ENCODE assay signal across 8 cellular contexts in the genomic region with DNA sequence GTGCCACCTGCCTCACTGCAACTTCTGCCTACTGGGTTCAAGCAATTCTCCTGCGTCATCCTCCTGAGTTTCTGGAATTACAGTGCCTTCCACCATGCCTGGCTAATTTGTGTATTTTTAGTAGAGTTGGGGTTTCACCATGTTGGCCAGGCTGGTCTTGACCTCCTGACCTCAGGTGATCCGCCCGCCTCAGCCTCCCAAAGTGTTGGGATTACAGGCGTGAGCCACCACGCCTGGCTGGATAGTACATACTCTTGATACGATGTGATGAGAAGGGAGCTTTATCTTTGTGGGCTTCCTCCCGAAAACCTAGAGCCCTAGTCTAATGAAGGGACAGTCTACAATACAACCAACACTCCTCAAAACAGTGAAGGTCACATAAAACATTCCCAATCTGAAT. TPM values are rescaled to one million over a fixed set of nuclear protein-coding genes. Genes with fewer than 3 reads are reported as not detected.
DNase-seq lines count a peak whose midpoint lies in the region; ATAC-seq and TF ChIP-seq lines count a peak whose summit lies in the region.
"Not testable (repeated sequence)": the region's sequence is repeated elsewhere in the genome, so short reads cannot be mapped to it uniquely, and the experiment has no call there.

No MANE protein-coding gene starts in this region.

- peaks cover 62% of the 10 kb centered on the region for H3K4me1 ChIP-seq in Loucy (ENCODE audit: insufficient read depth, low read length, poor library complexity, severe bottlenecking)

- H3K4me2 ChIP-seq in Loucy (ENCODE audit: low read depth, low read length, poor library complexity, severe bottlenecking) = peak overlapping the region; percentile 76

- not testable (repeated sequence) for TF ChIP-seq CTCF in CD4-positive, alpha-beta T cell (IDR thresholded peaks at IDR 0.05); Loucy (conservative IDR thresholded peaks at IDR 0.05; ENCODE audit: low read length); mesothelial cell of epicardium (IDR thresholded peaks at IDR 0.05; ENCODE audit: unreplicated experiment)

- not testable (repeated sequence) for H3F3A ChIP-seq in Loucy (ENCODE audit: low read depth)

- peak overlapping the region; percentile 93 for H3K4me3 ChIP-seq in Loucy (ENCODE audit: low read length, poor library complexity, severe bottlenecking)

- H3K9me2 ChIP-seq in Loucy (replicated peaks; ENCODE audit: low read depth, low read length) = not testable (repeated sequence)

- CTCF ChIA-PET in CD4-positive, alpha-beta T cell (lab: Charles Lee) = interaction anchor here (0.9 to 1.5 kb wide), 3 partner anchors 40 to 746 kb away, joined by 3 to 5 read pairs (median 3); a partner anchor contains a TSS

- H4K20me1 ChIP-seq in Loucy (ENCODE audit: insufficient read depth, low read length, poor library complexity, severe bottlenecking) = peaks cover 45% of the 10 kb centered on the region

- H3K79me2 ChIP-seq in Loucy (ENCODE audit: insufficient read depth, low read length) = peaks cover 58% of the 10 kb centered on the region

- ATAC-seq in CD4-positive, alpha-beta T cell (ENCODE audit: poor library complexity); effector memory CD8-positive, alpha-beta T cell (replicated peaks); stimulated activated naive B cell treated with anti-CD40 and anti-IgM and Interleukin-4, amounts not matched to agents 10 μg/mL and 1 μg/mL and 100 μg/mL, for 72 hours (replicated peaks): not testable (repeated sequence)

- H3K9me3 ChIP-seq in CD4-positive, alpha-beta T cell (ENCODE audit: control insufficient read depth, low read length); Loucy (ENCODE audit: insufficient read depth, low read depth, low read length): not testable (repeated sequence)

- peaks cover 68% of the 10 kb centered on the region for H3K4me1 Mint-ChIP-seq in CD4-positive, alpha-beta T cell (ENCODE audit: low read depth)
- H3K4me1 Mint-ChIP-seq in T-helper 2 cell treated with Interferon-gamma antibody and Interleukin-4, amounts not matched to agents 5 μg/mL and 100 μg/mL, for 36 hours (ENCODE audit: low read depth) = peaks cover 64% of the 10 kb centered on the region
- H3K4me1 Mint-ChIP-seq in activated T-cell treated with anti-CD3 and anti-CD28 coated beads, Interleukin-2, amount 50 U/mL, for 24 hours (ENCODE audit: low read depth) = peaks cover 65% of the 10 kb centered on the region
- H3K4me1 Mint-ChIP-seq in activated naive CD8-positive, alpha-beta T cell (ENCODE audit: low read depth) = peaks cover 74% of the 10 kb centered on the region
- peaks cover 59 to 73% of the 10 kb centered on the region in 2 donors for H3K4me1 Mint-ChIP-seq in effector memory CD8-positive, alpha-beta T cell (ENCODE audit: low read depth in 2 of 2)
- peaks cover 44% of the 10 kb centered on the region for H3K4me1 Mint-ChIP-seq in mesothelial cell of epicardium
- peaks cover 52 to 76% of the 10 kb centered on the region in 2 donors for H3K4me1 Mint-ChIP-seq in stimulated activated naive B cell treated with anti-CD40 and anti-IgM and Interleukin-4, amounts not matched to agents 10 μg/mL and 1 μg/mL and 100 μg/mL, for 72 hours

- not testable (repeated sequence) for H2AFZ ChIP-seq in Loucy (ENCODE audit: low read length)

- intact Hi-C loops in CD4-positive, alpha-beta T cell (cut with DNase I, micrococcal nuclease) = loop anchor here (2.0 to 5.0 kb wide), 6 partner anchors 38 to 153 kb away; no protein-coding TSS in a partner anchor

- POLR2A ChIA-PET in CD4-positive, alpha-beta T cell (lab: Charles Lee) = interaction anchor here (1.7 to 4.2 kb wide), 4 partner anchors 11 to 44 kb away, joined by 4 to 35 read pairs (median 14); no protein-coding TSS in a partner anchor

- not testable (repeated sequence) for H3K36me3 ChIP-seq in Loucy (ENCODE audit: insufficient read depth, low read length)

- DNase-seq in CD4-positive, alpha-beta T cell; T-helper 2 cell treated with Interferon-gamma antibody and Interleukin-4, amounts not matched to agents 5 μg/mL and 100 μg/mL, for 36 hours (ENCODE audit: low spot score); effector memory CD8-positive, alpha-beta T cell; mesothelial cell of epicardium (ENCODE audit: low spot score in 2 of 2, unreplicated experiment in 2 of 2); stimulated activated naive B cell treated with anti-CD40 and anti-IgM and Interleukin-4, amounts not matched to agents 10 μg/mL and 1 μg/mL and 100 μg/mL, for 72 hours: not testable (repeated sequence)
- DNase-seq in activated T-cell treated with anti-CD3 and anti-CD28 coated beads, Interleukin-2, amount 50 U/mL, for 24 hours = peak; percentile 20

- not testable (repeated sequence) for H3K27me3 Mint-ChIP-seq in CD4-positive, alpha-beta T cell; activated T-cell treated with anti-CD3 and anti-CD28 coated beads, Interleukin-2, amount 50 U/mL, for 24 hours; activated naive CD8-positive, alpha-beta T cell; effector memory CD8-positive, alpha-beta T cell; stimulated activated naive B cell treated with anti-CD40 and anti-IgM and Interleukin-4, amounts not matched to agents 10 μg/mL and 1 μg/mL and 100 μg/mL, for 72 hours
- H3K27me3 Mint-ChIP-seq in T-helper 2 cell treated with Interferon-gamma antibody and Interleukin-4, amounts not matched to agents 5 μg/mL and 100 μg/mL, for 36 hours (ENCODE audit: low read depth) = peaks cover 12% of the 10 kb centered on the region
- H3K27me3 Mint-ChIP-seq in mesothelial cell of epicardium (ENCODE audit: low read depth) = peaks cover 19% of the 10 kb centered on the region

- not testable (repeated sequence) for H3K27me3 ChIP-seq in CD4-positive, alpha-beta T cell (ENCODE audit: control insufficient read depth, insufficient read depth, low read length); Loucy (ENCODE audit: insufficient read depth, low read length, poor library complexity, severe bottlenecking)

- not testable (repeated sequence) for H3K9me3 Mint-ChIP-seq in CD4-positive, alpha-beta T cell; T-helper 2 cell treated with Interferon-gamma antibody and Interleukin-4, amounts not matched to agents 5 μg/mL and 100 μg/mL, for 36 hours; activated T-cell treated with anti-CD3 and anti-CD28 coated beads, Interleukin-2, amount 50 U/mL, for 24 hours; activated naive CD8-positive, alpha-beta T cell (ENCODE audit: low read depth); effector memory CD8-positive, alpha-beta T cell; mesothelial cell of epicardium; stimulated activated naive B cell treated with anti-CD40 and anti-IgM and Interleukin-4, amounts not matched to agents 10 μg/mL and 1 μg/mL and 100 μg/mL, for 72 hours

- H3K4me3 Mint-ChIP-seq in CD4-positive, alpha-beta T cell = peak overlapping the region; percentile 81
- peak overlapping the region; percentile 95 for H3K4me3 Mint-ChIP-seq in T-helper 2 cell treated with Interferon-gamma antibody and Interleukin-4, amounts not matched to agents 5 μg/mL and 100 μg/mL, for 36 hours
- H3K4me3 Mint-ChIP-seq in activated T-cell treated with anti-CD3 and anti-CD28 coated beads, Interleukin-2, amount 50 U/mL, for 24 hours = peak overlapping the region; percentile 96
- peak overlapping the region; percentile 99 for H3K4me3 Mint-ChIP-seq in activated naive CD8-positive, alpha-beta T cell
- peak overlapping the region; percentile 99 for H3K4me3 Mint-ChIP-seq in effector memory CD8-positive, alpha-beta T cell
- not testable (repeated sequence) for H3K4me3 Mint-ChIP-seq in mesothelial cell of epicardium
- H3K4me3 Mint-ChIP-seq in stimulated activated naive B cell treated with anti-CD40 and anti-IgM and Interleukin-4, amounts not matched to agents 10 μg/mL and 1 μg/mL and 100 μg/mL, for 72 hours = peak overlapping the region; percentile 92 to 99

- H3K9ac ChIP-seq in Loucy (ENCODE audit: low read depth, low read length, poor library complexity, severe bottlenecking) = peak overlapping the region; percentile 94

- not testable (repeated sequence) for H3K27ac ChIP-seq in CD4-positive, alpha-beta T cell (ENCODE audit: low read depth, low read length)

- H3K27ac Mint-ChIP-seq in CD4-positive, alpha-beta T cell = peak overlapping the region; percentile 89
- H3K27ac Mint-ChIP-seq in T-helper 2 cell treated with Interferon-gamma antibody and Interleukin-4, amounts not matched to agents 5 μg/mL and 100 μg/mL, for 36 hours = peak overlapping the region; percentile 97
- peak overlapping the region; percentile 94 for H3K27ac Mint-ChIP-seq in activated T-cell treated with anti-CD3 and anti-CD28 coated beads, Interleukin-2, amount 50 U/mL, for 24 hours
- peak overlapping the region; percentile 99 for H3K27ac Mint-ChIP-seq in activated naive CD8-positive, alpha-beta T cell
- peak overlapping the region; percentile 99 to 100 for H3K27ac Mint-ChIP-seq in effector memory CD8-positive, alpha-beta T cell
- peak overlapping the region; percentile 30 for H3K27ac Mint-ChIP-seq in mesothelial cell of epicardium
- peak overlapping the region; percentile 91 for H3K27ac Mint-ChIP-seq in stimulated activated naive B cell treated with anti-CD40 and anti-IgM and Interleukin-4, amounts not matched to agents 10 μg/mL and 1 μg/mL and 100 μg/mL, for 72 hours

- H3K36me3 Mint-ChIP-seq in CD4-positive, alpha-beta T cell (ENCODE audit: low read depth) = peaks cover 59% of the 10 kb centered on the region
- peaks cover 56% of the 10 kb centered on the region for H3K36me3 Mint-ChIP-seq in T-helper 2 cell treated with Interferon-gamma antibody and Interleukin-4, amounts not matched to agents 5 μg/mL and 100 μg/mL, for 36 hours (ENCODE audit: low read depth)
- peaks cover 66% of the 10 kb centered on the region for H3K36me3 Mint-ChIP-seq in activated T-cell treated with anti-CD3 and anti-CD28 coated beads, Interleukin-2, amount 50 U/mL, for 24 hours (ENCODE audit: low read depth)
- H3K36me3 Mint-ChIP-seq in activated naive CD8-positive, alpha-beta T cell = peaks cover 23% of the 10 kb centered on the region
- peaks cover 45% of the 10 kb centered on the region for H3K36me3 Mint-ChIP-seq in effector memory CD8-positive, alpha-beta T cell (ENCODE audit: insufficient read depth)
- H3K36me3 Mint-ChIP-seq in mesothelial cell of epicardium = peaks cover 11% of the 10 kb centered on the region
- H3K36me3 Mint-ChIP-seq in stimulated activated naive B cell treated with anti-CD40 and anti-IgM and Interleukin-4, amounts not matched to agents 10 μg/mL and 1 μg/mL and 100 μg/mL, for 72 hours = peaks cover 18 to 38% of the 10 kb centered on the region in 2 donors

RNA-seq across cellular contexts. Expression of a gene that starts 2.4 kb away (rescaled TPM):
- 10 to 100 TPM; 32.5 to 33.2 TPM for total RNA-seq in CD4-positive, alpha-beta T cell
- 13.1 to 14.0 TPM (median 14.0 TPM) in 3 replicates for total RNA-seq in mesothelial cell of epicardium

Comparison
In these comparisons a context has a peak if more than half of its experiments do, and no peak if none do; other contexts are left out.
1. H3K27ac Mint-ChIP-seq: peak in every context shown above with its lines; median percentile 100 in effector memory CD8-positive, alpha-beta T cell; 99 in activated naive CD8-positive, alpha-beta T cell; 97 in T-helper 2 cell treated with Interferon-gamma antibody and Interleukin-4, amounts not matched to agents 5 μg/mL and 100 μg/mL, for 36 hours; 94 in activated T-cell treated with anti-CD3 and anti-CD28 coated beads, Interleukin-2, amount 50 U/mL, for 24 hours; 91 in stimulated activated naive B cell treated with anti-CD40 and anti-IgM and Interleukin-4, amounts not matched to agents 10 μg/mL and 1 μg/mL and 100 μg/mL, for 72 hours; 89 in CD4-positive, alpha-beta T cell; 30 in mesothelial cell of epicardium.